25 cellular contexts compared by ENCODE assay signal in genomic region chr14:26218858-26219257, GRCh38.
"Had no signal": no experiment of that assay in that cellular context is flagged by ENCODE, and none has a peak within 500 bp of the region (broad histone marks: within the 10 kb centered on the region; RNA-seq: fewer than 3 reads in every experiment).

No MANE protein-coding gene starts in this region.

- H3K27me3 ChIP-seq: pancreas, sigmoid colon, spleen, tibial nerve, vagina had no signal

- H3K4me1 Mint-ChIP-seq: immature natural killer cell; naive thymus-derived CD4-positive, alpha-beta T cell; stimulated activated effector memory CD8-positive, alpha-beta T cell treated with anti-CD3 and anti-CD28 coated beads, Interleukin-12 subunit alpha, Interleukin-12 subunit beta, amount 100 ng/mL, for 72 hours had no signal

- DNase-seq: hypothalamus; immature natural killer cell; left ventricle myocardium inferior; midbrain; mucosa of descending colon; naive thymus-derived CD4-positive, alpha-beta T cell; nucleus accumbens; pancreas; posterior cingulate gyrus; retina; right cardiac atrium; sigmoid colon; small intestine; spleen; stimulated activated CD4-positive, alpha-beta T cell treated with anti-CD3 and anti-CD28 coated beads, Interleukin-4, amount 100 ng/mL, for 24 hours; stimulated activated naive CD4-positive, alpha-beta T cell had no signal

- H3K27ac Mint-ChIP-seq: immature natural killer cell; naive thymus-derived CD4-positive, alpha-beta T cell; natural killer cell treated with Interleukin-12 subunit alpha and Interleukin-12 subunit beta and Interleukin-15 and Interleukin-18, amount 100 ng/mL, for 72 hours; stimulated activated effector memory CD8-positive, alpha-beta T cell treated with anti-CD3 and anti-CD28 coated beads, Interleukin-12 subunit alpha, Interleukin-12 subunit beta, amount 100 ng/mL, for 72 hours; stimulated activated naive CD8-positive, alpha-beta T cell treated with anti-CD3 and anti-CD28 coated beads, Interleukin-15, Interleukin-2, amounts not matched to agents 100 ng/mL and 50 ng/mL, for 24 hours; type B pancreatic cell had no signal

- H3K4me1 ChIP-seq: left ventricle myocardium inferior, prostate gland, sigmoid colon, spleen had no signal

- H3K4me3 Mint-ChIP-seq: immature natural killer cell; naive thymus-derived CD4-positive, alpha-beta T cell; natural killer cell treated with Interleukin-12 subunit alpha and Interleukin-12 subunit beta and Interleukin-15 and Interleukin-18, amount 100 ng/mL, for 72 hours; neural crest cell; stimulated activated effector memory CD8-positive, alpha-beta T cell treated with anti-CD3 and anti-CD28 coated beads, Interleukin-12 subunit alpha, Interleukin-12 subunit beta, amount 100 ng/mL, for 72 hours; stimulated activated naive CD8-positive, alpha-beta T cell treated with anti-CD3 and anti-CD28 coated beads, Interleukin-15, Interleukin-2, amounts not matched to agents 100 ng/mL and 50 ng/mL, for 24 hours; type B pancreatic cell had no signal

- H3K9me3 Mint-ChIP-seq: type B pancreatic cell had no signal

- H3K27me3 Mint-ChIP-seq: naive thymus-derived CD4-positive, alpha-beta T cell; natural killer cell treated with Interleukin-12 subunit alpha and Interleukin-12 subunit beta and Interleukin-15 and Interleukin-18, amount 100 ng/mL, for 72 hours; stimulated activated naive CD8-positive, alpha-beta T cell treated with anti-CD3 and anti-CD28 coated beads, Interleukin-15, Interleukin-2, amounts not matched to agents 100 ng/mL and 50 ng/mL, for 24 hours had no signal

- H3K36me3 Mint-ChIP-seq: immature natural killer cell; naive thymus-derived CD4-positive, alpha-beta T cell; natural killer cell treated with Interleukin-12 subunit alpha and Interleukin-12 subunit beta and Interleukin-15 and Interleukin-18, amount 100 ng/mL, for 72 hours; stimulated activated effector memory CD8-positive, alpha-beta T cell treated with anti-CD3 and anti-CD28 coated beads, Interleukin-12 subunit alpha, Interleukin-12 subunit beta, amount 100 ng/mL, for 72 hours; type B pancreatic cell had no signal

- H3K9me3 ChIP-seq: left ventricle myocardium inferior, mucosa of descending colon, pancreas, prostate gland, sigmoid colon, tibial nerve, vagina had no signal

- H3K36me3 ChIP-seq: left ventricle myocardium inferior, pancreas, prostate gland, sigmoid colon, spleen, tibial nerve, vagina had no signal

- H3K4me3 ChIP-seq: left ventricle myocardium inferior, lung, mucosa of descending colon, pancreas, prostate gland, sigmoid colon, spleen, tibial nerve, vagina had no signal

- H3K27ac ChIP-seq: left ventricle myocardium inferior, pancreas, prostate gland, sigmoid colon, spleen had no signal
